In genomic region chr16:54286330-54287017, GRCh38 we compare ENCODE assay signal across 8 cellular contexts. TPM values are rescaled to one million over a fixed set of nuclear protein-coding genes. Genes with fewer than 3 reads are reported as not detected.
DNase-seq lines count a peak whose midpoint lies in the region; ATAC-seq and TF ChIP-seq lines count a peak whose summit lies in the region.

Gene IRX3, minus strand, starts transcription at chr16:54286787. Its CDS starts 737 bp downstream, at chr16:54286050.

- H3K36me3 ChIP-seq in CD8-positive, alpha-beta memory T cell (ENCODE audit: insufficient read depth, low read length) = no peaks in the 10 kb centered on the region
- H3K36me3 ChIP-seq in stomach smooth muscle (ENCODE audit: control insufficient read depth in 2 of 2, insufficient read depth in 2 of 2, low read length in 2 of 2) = no peaks in the 10 kb centered on the region

- peak within 1 kb of the TSS in 6 of 7 donors; percentile 13 to 67 (median 48) for H3K4me3 Mint-ChIP-seq in CD8-positive, alpha-beta memory T cell
- H3K4me3 Mint-ChIP-seq in chondrocyte (ENCODE audit: unreplicated experiment) = peak within 1 kb of the TSS; percentile 83

- H3K9me3 ChIP-seq in CD8-positive, alpha-beta memory T cell (ENCODE audit: low read length) = no peaks in the 10 kb centered on the region
- no peaks in the 10 kb centered on the region for H3K9me3 ChIP-seq in stomach smooth muscle (ENCODE audit: control insufficient read depth in 2 of 2, low read length in 2 of 2)

- peaks cover 0 to 2% (median 1%) of the 10 kb centered on the region in 5 donors for H3K9me3 Mint-ChIP-seq in CD8-positive, alpha-beta memory T cell
- no peaks in the 10 kb centered on the region for H3K9me3 Mint-ChIP-seq in chondrocyte (ENCODE audit: low read depth)

- no peak within 1 kb of the TSS for H3K4me3 ChIP-seq in CD8-positive, alpha-beta memory T cell (ENCODE audit: low read length)
- H3K4me3 ChIP-seq in stomach smooth muscle (ENCODE audit: low read length in 2 of 2) = peak within 1 kb of the TSS; percentile 75 to 79

- peaks cover 12 to 43% (median 15%) of the 10 kb centered on the region in 3 donors for H3K4me1 Mint-ChIP-seq in CD8-positive, alpha-beta memory T cell
- peaks cover 48% of the 10 kb centered on the region for H3K4me1 Mint-ChIP-seq in chondrocyte (ENCODE audit: low read depth)

- DNase-seq in CD8-positive, alpha-beta memory T cell = no peak
- DNase-seq in HuH-7 (ENCODE audit: low spot score) = peak; percentile 93
- DNase-seq in chondrocyte (ENCODE audit: low spot score) = no peak
- peak; percentile 75 for DNase-seq in kidney tubule cell (ENCODE audit: low spot score)

- H3K36me3 Mint-ChIP-seq in CD8-positive, alpha-beta memory T cell = no peaks in the 10 kb centered on the region
- H3K36me3 Mint-ChIP-seq in chondrocyte (ENCODE audit: low read depth) = peaks cover 1% of the 10 kb centered on the region

- no peaks in the 10 kb centered on the region for H3K27me3 ChIP-seq in CD8-positive, alpha-beta memory T cell (ENCODE audit: insufficient read depth, low read length, poor library complexity, severe bottlenecking)
- peaks cover 65 to 90% of the 10 kb centered on the region in 2 donors for H3K27me3 ChIP-seq in stomach smooth muscle (ENCODE audit: control insufficient read depth in 1 of 2, insufficient read depth in 2 of 2, low read length in 2 of 2)

- peaks cover 52 to 65% of the 10 kb centered on the region in 2 donors for H3K27me3 Mint-ChIP-seq in CD8-positive, alpha-beta memory T cell
- peaks cover 60% of the 10 kb centered on the region for H3K27me3 Mint-ChIP-seq in chondrocyte (ENCODE audit: low read depth)

- CTCF ChIA-PET in CD8-positive, alpha-beta memory T cell (lab: Charles Lee) = no interaction called here

- POLR2A ChIA-PET in CD8-positive, alpha-beta memory T cell (lab: Charles Lee) = no interaction called here

- no peak within 1 kb of the TSS for H3K27ac ChIP-seq in CD8-positive, alpha-beta memory T cell (ENCODE audit: low read depth, low read length)
- H3K27ac ChIP-seq in stomach smooth muscle (ENCODE audit: low read length) = no peak within 1 kb of the TSS

- no peak for TF ChIP-seq CTCF in chondrocyte (IDR thresholded peaks at IDR 0.05)

- peak within 1 kb of the TSS in 1 of 2 donors; percentile 37 for H3K9ac ChIP-seq in stomach smooth muscle (ENCODE audit: low read length in 2 of 2)

- no peaks in the 10 kb centered on the region for H3K4me1 ChIP-seq in CD8-positive, alpha-beta memory T cell (ENCODE audit: insufficient read depth, low read length)
- H3K4me1 ChIP-seq in stomach smooth muscle (ENCODE audit: control insufficient read depth, insufficient read depth, low read length) = peaks cover 53% of the 10 kb centered on the region

- no peak within 1 kb of the TSS for H3K27ac Mint-ChIP-seq in CD8-positive, alpha-beta memory T cell
- H3K27ac Mint-ChIP-seq in chondrocyte (ENCODE audit: unreplicated experiment) = peak within 1 kb of the TSS; percentile 61

- ATAC-seq in HG02840 (IDR thresholded peaks at IDR 0.05; ENCODE audit: low FRiP score, unreplicated experiment) = no peak
- ATAC-seq in HG03460 (IDR thresholded peaks at IDR 0.05; ENCODE audit: unreplicated experiment) = no peak

TF ChIP-seq in PFSK-1, 5 proteins besides CTCF, POLR2A, EP300 and RAD21:
- peak; percentile 79; the same call in 1 of the 2 replicates for TF ChIP-seq TAF1 (IDR thresholded peaks at IDR 0.05; ENCODE audit: borderline replicate concordance, insufficient read depth, low read length)
- TF ChIP-seq POLR2AphosphoS5 (IDR thresholded peaks at IDR 0.05; ENCODE audit: low read depth, low read length) = peak; percentile 81
- TF ChIP-seq SIN3A (IDR thresholded peaks at IDR 0.05; ENCODE audit: borderline replicate concordance, insufficient read depth, low read length) = peak; percentile 69; the same call in 1 of the 2 replicates
- TF ChIP-seq REST (IDR thresholded peaks at IDR 0.05; ENCODE audit: insufficient read depth in 1 of 2, low read depth in 2 of 2, low read length in 2 of 2) = no peak

RNA-seq across cellular contexts. Expression of gene IRX3, which starts in this region (rescaled TPM):
- not detected for total RNA-seq in CD8-positive, alpha-beta memory T cell
- polyA plus RNA-seq in CD8-positive, alpha-beta memory T cell = not detected
- 20.4 TPM for polyA plus RNA-seq in PFSK-1 (2012; ENCODE audit: insufficient read length, low read depth)
- total RNA-seq in chondrocyte = 0.47 to 0.85 TPM (median 0.56 TPM) in 3 replicates

Comparison
In these comparisons a context has a peak if more than half of its experiments do, and no peak if none do; other contexts are left out.
1. DNase-seq: peak in HuH-7 (single experiment) and kidney tubule cell (single experiment); none in CD8-positive, alpha-beta memory T cell (0 of 5) and chondrocyte (single experiment).